1 cellular context compared by ENCODE assay signal in genomic region chr2:102619414-102620319, GRCh38.
TF ChIP-seq lines count a peak whose summit lies in the region.

A gene with protein sequence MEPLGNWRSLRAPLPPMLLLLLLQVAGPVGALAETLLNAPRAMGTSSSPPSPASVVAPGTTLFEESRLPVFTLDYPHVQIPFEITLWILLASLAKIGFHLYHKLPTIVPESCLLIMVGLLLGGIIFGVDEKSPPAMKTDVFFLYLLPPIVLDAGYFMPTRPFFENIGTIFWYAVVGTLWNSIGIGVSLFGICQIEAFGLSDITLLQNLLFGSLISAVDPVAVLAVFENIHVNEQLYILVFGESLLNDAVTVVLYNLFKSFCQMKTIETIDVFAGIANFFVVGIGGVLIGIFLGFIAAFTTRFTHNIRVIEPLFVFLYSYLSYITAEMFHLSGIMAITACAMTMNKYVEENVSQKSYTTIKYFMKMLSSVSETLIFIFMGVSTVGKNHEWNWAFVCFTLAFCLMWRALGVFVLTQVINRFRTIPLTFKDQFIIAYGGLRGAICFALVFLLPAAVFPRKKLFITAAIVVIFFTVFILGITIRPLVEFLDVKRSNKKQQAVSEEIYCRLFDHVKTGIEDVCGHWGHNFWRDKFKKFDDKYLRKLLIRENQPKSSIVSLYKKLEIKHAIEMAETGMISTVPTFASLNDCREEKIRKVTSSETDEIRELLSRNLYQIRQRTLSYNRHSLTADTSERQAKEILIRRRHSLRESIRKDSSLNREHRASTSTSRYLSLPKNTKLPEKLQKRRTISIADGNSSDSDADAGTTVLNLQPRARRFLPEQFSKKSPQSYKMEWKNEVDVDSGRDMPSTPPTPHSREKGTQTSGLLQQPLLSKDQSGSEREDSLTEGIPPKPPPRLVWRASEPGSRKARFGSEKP (plus strand): TSS chr2:102619553. CDS start chr2:102619849, 296 bp downstream.

TF ChIP-seq in K562, 482 proteins besides CTCF, POLR2A, EP300 and RAD21 (continued from another document and continues in another):
- TF ChIP-seq, protein P1, sequence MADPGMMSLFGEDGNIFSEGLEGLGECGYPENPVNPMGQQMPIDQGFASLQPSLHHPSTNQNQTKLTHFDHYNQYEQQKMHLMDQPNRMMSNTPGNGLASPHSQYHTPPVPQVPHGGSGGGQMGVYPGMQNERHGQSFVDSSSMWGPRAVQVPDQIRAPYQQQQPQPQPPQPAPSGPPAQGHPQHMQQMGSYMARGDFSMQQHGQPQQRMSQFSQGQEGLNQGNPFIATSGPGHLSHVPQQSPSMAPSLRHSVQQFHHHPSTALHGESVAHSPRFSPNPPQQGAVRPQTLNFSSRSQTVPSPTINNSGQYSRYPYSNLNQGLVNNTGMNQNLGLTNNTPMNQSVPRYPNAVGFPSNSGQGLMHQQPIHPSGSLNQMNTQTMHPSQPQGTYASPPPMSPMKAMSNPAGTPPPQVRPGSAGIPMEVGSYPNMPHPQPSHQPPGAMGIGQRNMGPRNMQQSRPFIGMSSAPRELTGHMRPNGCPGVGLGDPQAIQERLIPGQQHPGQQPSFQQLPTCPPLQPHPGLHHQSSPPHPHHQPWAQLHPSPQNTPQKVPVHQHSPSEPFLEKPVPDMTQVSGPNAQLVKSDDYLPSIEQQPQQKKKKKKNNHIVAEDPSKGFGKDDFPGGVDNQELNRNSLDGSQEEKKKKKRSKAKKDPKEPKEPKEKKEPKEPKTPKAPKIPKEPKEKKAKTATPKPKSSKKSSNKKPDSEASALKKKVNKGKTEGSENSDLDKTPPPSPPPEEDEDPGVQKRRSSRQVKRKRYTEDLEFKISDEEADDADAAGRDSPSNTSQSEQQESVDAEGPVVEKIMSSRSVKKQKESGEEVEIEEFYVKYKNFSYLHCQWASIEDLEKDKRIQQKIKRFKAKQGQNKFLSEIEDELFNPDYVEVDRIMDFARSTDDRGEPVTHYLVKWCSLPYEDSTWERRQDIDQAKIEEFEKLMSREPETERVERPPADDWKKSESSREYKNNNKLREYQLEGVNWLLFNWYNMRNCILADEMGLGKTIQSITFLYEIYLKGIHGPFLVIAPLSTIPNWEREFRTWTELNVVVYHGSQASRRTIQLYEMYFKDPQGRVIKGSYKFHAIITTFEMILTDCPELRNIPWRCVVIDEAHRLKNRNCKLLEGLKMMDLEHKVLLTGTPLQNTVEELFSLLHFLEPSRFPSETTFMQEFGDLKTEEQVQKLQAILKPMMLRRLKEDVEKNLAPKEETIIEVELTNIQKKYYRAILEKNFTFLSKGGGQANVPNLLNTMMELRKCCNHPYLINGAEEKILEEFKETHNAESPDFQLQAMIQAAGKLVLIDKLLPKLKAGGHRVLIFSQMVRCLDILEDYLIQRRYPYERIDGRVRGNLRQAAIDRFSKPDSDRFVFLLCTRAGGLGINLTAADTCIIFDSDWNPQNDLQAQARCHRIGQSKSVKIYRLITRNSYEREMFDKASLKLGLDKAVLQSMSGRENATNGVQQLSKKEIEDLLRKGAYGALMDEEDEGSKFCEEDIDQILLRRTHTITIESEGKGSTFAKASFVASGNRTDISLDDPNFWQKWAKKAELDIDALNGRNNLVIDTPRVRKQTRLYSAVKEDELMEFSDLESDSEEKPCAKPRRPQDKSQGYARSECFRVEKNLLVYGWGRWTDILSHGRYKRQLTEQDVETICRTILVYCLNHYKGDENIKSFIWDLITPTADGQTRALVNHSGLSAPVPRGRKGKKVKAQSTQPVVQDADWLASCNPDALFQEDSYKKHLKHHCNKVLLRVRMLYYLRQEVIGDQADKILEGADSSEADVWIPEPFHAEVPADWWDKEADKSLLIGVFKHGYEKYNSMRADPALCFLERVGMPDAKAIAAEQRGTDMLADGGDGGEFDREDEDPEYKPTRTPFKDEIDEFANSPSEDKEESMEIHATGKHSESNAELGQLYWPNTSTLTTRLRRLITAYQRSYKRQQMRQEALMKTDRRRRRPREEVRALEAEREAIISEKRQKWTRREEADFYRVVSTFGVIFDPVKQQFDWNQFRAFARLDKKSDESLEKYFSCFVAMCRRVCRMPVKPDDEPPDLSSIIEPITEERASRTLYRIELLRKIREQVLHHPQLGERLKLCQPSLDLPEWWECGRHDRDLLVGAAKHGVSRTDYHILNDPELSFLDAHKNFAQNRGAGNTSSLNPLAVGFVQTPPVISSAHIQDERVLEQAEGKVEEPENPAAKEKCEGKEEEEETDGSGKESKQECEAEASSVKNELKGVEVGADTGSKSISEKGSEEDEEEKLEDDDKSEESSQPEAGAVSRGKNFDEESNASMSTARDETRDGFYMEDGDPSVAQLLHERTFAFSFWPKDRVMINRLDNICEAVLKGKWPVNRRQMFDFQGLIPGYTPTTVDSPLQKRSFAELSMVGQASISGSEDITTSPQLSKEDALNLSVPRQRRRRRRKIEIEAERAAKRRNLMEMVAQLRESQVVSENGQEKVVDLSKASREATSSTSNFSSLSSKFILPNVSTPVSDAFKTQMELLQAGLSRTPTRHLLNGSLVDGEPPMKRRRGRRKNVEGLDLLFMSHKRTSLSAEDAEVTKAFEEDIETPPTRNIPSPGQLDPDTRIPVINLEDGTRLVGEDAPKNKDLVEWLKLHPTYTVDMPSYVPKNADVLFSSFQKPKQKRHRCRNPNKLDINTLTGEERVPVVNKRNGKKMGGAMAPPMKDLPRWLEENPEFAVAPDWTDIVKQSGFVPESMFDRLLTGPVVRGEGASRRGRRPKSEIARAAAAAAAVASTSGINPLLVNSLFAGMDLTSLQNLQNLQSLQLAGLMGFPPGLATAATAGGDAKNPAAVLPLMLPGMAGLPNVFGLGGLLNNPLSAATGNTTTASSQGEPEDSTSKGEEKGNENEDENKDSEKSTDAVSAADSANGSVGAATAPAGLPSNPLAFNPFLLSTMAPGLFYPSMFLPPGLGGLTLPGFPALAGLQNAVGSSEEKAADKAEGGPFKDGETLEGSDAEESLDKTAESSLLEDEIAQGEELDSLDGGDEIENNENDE (IDR thresholded peaks at IDR 0.05; ENCODE audit: low read depth, low read length), result no peak
- TF ChIP-seq MBD2 (IDR thresholded peaks at IDR 0.05; ENCODE audit: borderline replicate concordance, low read depth), result no peak
- no peak for TF ChIP-seq ZNF384 (IDR thresholded peaks at IDR 0.05; ENCODE audit: low read depth, low read length)
- TF ChIP-seq SRSF3 (IDR thresholded peaks at IDR 0.05; ENCODE audit: insufficient read depth, low read length), result no peak
- TF ChIP-seq, protein P2, sequence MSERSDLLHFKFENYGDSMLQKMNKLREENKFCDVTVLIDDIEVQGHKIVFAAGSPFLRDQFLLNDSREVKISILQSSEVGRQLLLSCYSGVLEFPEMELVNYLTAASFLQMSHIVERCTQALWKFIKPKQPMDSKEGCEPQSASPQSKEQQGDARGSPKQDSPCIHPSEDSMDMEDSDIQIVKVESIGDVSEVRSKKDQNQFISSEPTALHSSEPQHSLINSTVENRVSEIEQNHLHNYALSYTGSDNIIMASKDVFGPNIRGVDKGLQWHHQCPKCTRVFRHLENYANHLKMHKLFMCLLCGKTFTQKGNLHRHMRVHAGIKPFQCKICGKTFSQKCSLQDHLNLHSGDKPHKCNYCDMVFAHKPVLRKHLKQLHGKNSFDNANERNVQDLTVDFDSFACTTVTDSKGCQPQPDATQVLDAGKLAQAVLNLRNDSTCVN (CRISPR knock-in tag; IDR thresholded peaks at IDR 0.05), result no peak
- no peak for TF ChIP-seq NR3C1 (CRISPR knock-in tag; IDR thresholded peaks at IDR 0.05)
- TF ChIP-seq, protein P3, sequence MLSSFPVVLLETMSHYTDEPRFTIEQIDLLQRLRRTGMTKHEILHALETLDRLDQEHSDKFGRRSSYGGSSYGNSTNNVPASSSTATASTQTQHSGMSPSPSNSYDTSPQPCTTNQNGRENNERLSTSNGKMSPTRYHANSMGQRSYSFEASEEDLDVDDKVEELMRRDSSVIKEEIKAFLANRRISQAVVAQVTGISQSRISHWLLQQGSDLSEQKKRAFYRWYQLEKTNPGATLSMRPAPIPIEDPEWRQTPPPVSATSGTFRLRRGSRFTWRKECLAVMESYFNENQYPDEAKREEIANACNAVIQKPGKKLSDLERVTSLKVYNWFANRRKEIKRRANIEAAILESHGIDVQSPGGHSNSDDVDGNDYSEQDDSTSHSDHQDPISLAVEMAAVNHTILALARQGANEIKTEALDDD (IDR thresholded peaks at IDR 0.05), result no peak
- no peak for TF ChIP-seq HDAC1 (IDR thresholded peaks at IDR 0.05)
- no peak for TF ChIP-seq SAFB2 (IDR thresholded peaks at IDR 0.05; ENCODE audit: borderline replicate concordance, low read depth, low read length, severe bottlenecking)
- no peak for TF ChIP-seq SMARCB1 (IDR thresholded peaks at IDR 0.05; ENCODE audit: insufficient read length, low read depth)
- TF ChIP-seq ATF4 (CRISPR knock-in tag; IDR thresholded peaks at IDR 0.05), result no peak
- no peak for TF ChIP-seq NFYB (IDR thresholded peaks at IDR 0.05; ENCODE audit: extremely low read depth, insufficient read length)
- peak; percentile 65 for TF ChIP-seq BHLHE40 (IDR thresholded peaks at IDR 0.05; ENCODE audit: low read length)
- TF ChIP-seq, protein P4, sequence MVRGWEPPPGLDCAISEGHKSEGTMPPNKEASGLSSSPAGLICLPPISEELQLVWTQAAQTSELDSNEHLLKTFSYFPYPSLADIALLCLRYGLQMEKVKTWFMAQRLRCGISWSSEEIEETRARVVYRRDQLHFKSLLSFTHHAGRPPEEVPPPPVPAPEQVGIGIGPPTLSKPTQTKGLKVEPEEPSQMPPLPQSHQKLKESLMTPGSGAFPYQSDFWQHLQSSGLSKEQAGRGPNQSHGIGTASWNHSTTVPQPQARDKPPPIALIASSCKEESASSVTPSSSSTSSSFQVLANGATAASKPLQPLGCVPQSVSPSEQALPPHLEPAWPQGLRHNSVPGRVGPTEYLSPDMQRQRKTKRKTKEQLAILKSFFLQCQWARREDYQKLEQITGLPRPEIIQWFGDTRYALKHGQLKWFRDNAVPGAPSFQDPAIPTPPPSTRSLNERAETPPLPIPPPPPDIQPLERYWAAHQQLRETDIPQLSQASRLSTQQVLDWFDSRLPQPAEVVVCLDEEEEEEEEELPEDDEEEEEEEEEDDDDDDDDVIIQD (CRISPR knock-in tag; IDR thresholded peaks at IDR 0.05), result no peak
- TF ChIP-seq CAMTA2 (CRISPR knock-in tag; conservative IDR thresholded peaks at IDR 0.05), result no peak
- no peak for TF ChIP-seq SMAD4 (CRISPR knock-in tag; conservative IDR thresholded peaks at IDR 0.05)
- TF ChIP-seq SAP30 (IDR thresholded peaks at IDR 0.05; ENCODE audit: borderline replicate concordance, insufficient read depth, low read depth, low read length, poor library complexity, severe bottlenecking), result peak; percentile 17
- TF ChIP-seq ZNF316 (IDR thresholded peaks at IDR 0.05), result no peak
- no peak for TF ChIP-seq ZNF134 (CRISPR knock-in tag; conservative IDR thresholded peaks at IDR 0.05)
- TF ChIP-seq FOXA3 (CRISPR knock-in tag; conservative IDR thresholded peaks at IDR 0.05 in 1 of 2, IDR thresholded peaks at IDR 0.05 in 1 of 2), result 0 out of 4 replicates have a peak, but pooled peaks of 1 of the 2 experiments have one; percentile 4
- TF ChIP-seq ZNF197 (CRISPR knock-in tag; IDR thresholded peaks at IDR 0.05; ENCODE audit: low read depth), result no peak
- TF ChIP-seq ZNF655 (CRISPR knock-in tag; IDR thresholded peaks at IDR 0.05), result no peak
- TF ChIP-seq TCF7 (IDR thresholded peaks at IDR 0.05; ENCODE audit: borderline replicate concordance), result no peak
- TF ChIP-seq MCM2 (IDR thresholded peaks at IDR 0.05; ENCODE audit: low read depth), result no peak
- no peak for TF ChIP-seq ADNP (tag; IDR thresholded peaks at IDR 0.05)
- peak; percentile 52; the same call in 1 of the 2 replicates for TF ChIP-seq CXXC5 (CRISPR knock-in tag; IDR thresholded peaks at IDR 0.05)
- 0 out of 2 replicates have a peak, but pooled peaks have one; percentile 13 for TF ChIP-seq CTBP1 (IDR thresholded peaks at IDR 0.05; ENCODE audit: borderline replicate concordance)
- TF ChIP-seq, protein P5, sequence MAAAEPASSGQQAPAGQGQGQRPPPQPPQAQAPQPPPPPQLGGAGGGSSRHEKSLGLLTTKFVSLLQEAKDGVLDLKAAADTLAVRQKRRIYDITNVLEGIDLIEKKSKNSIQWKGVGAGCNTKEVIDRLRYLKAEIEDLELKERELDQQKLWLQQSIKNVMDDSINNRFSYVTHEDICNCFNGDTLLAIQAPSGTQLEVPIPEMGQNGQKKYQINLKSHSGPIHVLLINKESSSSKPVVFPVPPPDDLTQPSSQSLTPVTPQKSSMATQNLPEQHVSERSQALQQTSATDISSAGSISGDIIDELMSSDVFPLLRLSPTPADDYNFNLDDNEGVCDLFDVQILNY (CRISPR knock-in tag; IDR thresholded peaks at IDR 0.05), result no peak
- TF ChIP-seq, protein P6, sequence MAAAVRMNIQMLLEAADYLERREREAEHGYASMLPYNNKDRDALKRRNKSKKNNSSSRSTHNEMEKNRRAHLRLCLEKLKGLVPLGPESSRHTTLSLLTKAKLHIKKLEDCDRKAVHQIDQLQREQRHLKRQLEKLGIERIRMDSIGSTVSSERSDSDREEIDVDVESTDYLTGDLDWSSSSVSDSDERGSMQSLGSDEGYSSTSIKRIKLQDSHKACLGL (CRISPR knock-in tag; IDR thresholded peaks at IDR 0.05; ENCODE audit: borderline replicate concordance, poor library complexity, severe bottlenecking), result no peak
- no peak for TF ChIP-seq FOXP4 (CRISPR knock-in tag; IDR thresholded peaks at IDR 0.05; ENCODE audit: borderline replicate concordance)
